In genomic region chr4:77110707-77111106, GRCh38 we compare ENCODE assay signal across 1 cellular context.
TF ChIP-seq lines count a peak whose summit lies in the region.

No MANE protein-coding gene starts in this region.

TF ChIP-seq in GM23338, 12 proteins besides CTCF, POLR2A, EP300 and RAD21 (continued from another document):
- no peak for TF ChIP-seq ZNF462 (CRISPR knock-in tag; IDR thresholded peaks at IDR 0.05)
- no peak for TF ChIP-seq JUNB (IDR thresholded peaks at IDR 0.05; ENCODE audit: unreplicated experiment)
- TF ChIP-seq ZNF331 (CRISPR knock-in tag; IDR thresholded peaks at IDR 0.05; ENCODE audit: low read depth): no peak
